Comparison of ENCODE assay signal across 22 cellular contexts in genomic region chr6:142429195-142429594, GRCh38.
A peak's percentile ranks its signal among the peaks of the same experiment; 100 is the strongest.
DNase-seq lines count a peak whose midpoint lies in the region; ATAC-seq, FAIRE-seq and TF ChIP-seq lines count a peak whose summit lies in the region.
"Had no signal": no experiment of that assay in that cellular context is flagged by ENCODE, and none has a peak within 500 bp of the region (broad histone marks: within the 10 kb centered on the region; RNA-seq: fewer than 3 reads in every experiment).

No MANE protein-coding gene starts in this region.

- ATAC-seq in SK-N-SH treated with all-trans-retinoic acid at 6 μM for 48 hours: no peak; the same call in 2 of the 3 replicates

- peaks cover 19 to 30% of the 10 kb centered on the region in 2 experiments for H3K36me3 ChIP-seq in SK-N-SH (replicated peaks in 1 of 2; ENCODE audit: control insufficient read depth in 1 of 2, insufficient read depth in 2 of 2, low read length in 1 of 2)
- H3K36me3 ChIP-seq in bronchial epithelial cell (ENCODE audit: control insufficient read depth, insufficient read depth, low read length): no peaks in the 10 kb centered on the region
- H3K36me3 ChIP-seq in osteoblast (ENCODE audit: insufficient read depth, low read length): no peaks in the 10 kb centered on the region

- no peak for TF ChIP-seq RAD21 in SK-N-SH (IDR thresholded peaks at IDR 0.05; ENCODE audit: low read length)

- H4K20me1 ChIP-seq in SK-N-SH (ENCODE audit: insufficient read depth): no peaks in the 10 kb centered on the region
- H4K20me1 ChIP-seq in osteoblast (ENCODE audit: insufficient read depth, low read length): no peaks in the 10 kb centered on the region

- POLR2A ChIA-PET in SK-N-SH (lab: Yijun Ruan, JAX): no interaction called here

- FAIRE-seq in bronchial epithelial cell (lab: Jason Lieb, UNC): no peak
- FAIRE-seq: D721Med had no signal

- peaks cover 3% of the 10 kb centered on the region for H3F3A ChIP-seq in SK-N-SH (replicated peaks; ENCODE audit: insufficient read depth)

- H3K4me2 ChIP-seq in SK-N-SH: no peak overlapping the region
- H3K4me2 ChIP-seq in osteoblast (ENCODE audit: insufficient read depth, low read length): no peak overlapping the region

- no peaks in the 10 kb centered on the region for H3K9me2 ChIP-seq in SK-N-SH

- H3K9me3 ChIP-seq in SK-N-SH (no peaks in the 10 kb centered on the region), osteoblast (ENCODE audit: low read depth, low read length) (no peaks in the 10 kb centered on the region)

- H2AFZ ChIP-seq in SK-N-SH (ENCODE audit: low read depth) (no peak overlapping the region), osteoblast (ENCODE audit: low read length) (no peak overlapping the region)

- H3K27ac ChIP-seq in SK-N-SH (ENCODE audit: low read depth in 2 of 2, low read length in 1 of 2) (peak overlapping the region in 1 of 2 experiments; percentile 58; a peak in 2 of 4 replicates), osteoblast (ENCODE audit: low read depth, low read length) (no peak overlapping the region)

- TF ChIP-seq EP300 in SK-N-SH (IDR thresholded peaks at IDR 0.05; ENCODE audit: borderline replicate concordance in 1 of 2, low read depth in 1 of 2, low read length in 1 of 2): no peak

- CTCF ChIA-PET in SK-N-SH (lab: Yijun Ruan, JAX): interaction anchor here (0.6 kb wide), 1 partner anchor 16 kb away, joined by 3 read pairs; no protein-coding TSS in a partner anchor

- H3K27me3 ChIP-seq in SK-N-SH (ENCODE audit: insufficient read depth): no peaks in the 10 kb centered on the region
- no peaks in the 10 kb centered on the region for H3K27me3 ChIP-seq in bronchial epithelial cell (ENCODE audit: control insufficient read depth, insufficient read depth, low read length)
- no peaks in the 10 kb centered on the region for H3K27me3 ChIP-seq in osteoblast (ENCODE audit: insufficient read depth, low read length)

- TF ChIP-seq CTCF in SK-N-SH (IDR thresholded peaks at IDR 0.05): no peak
- no peak for TF ChIP-seq CTCF in bronchial epithelial cell (IDR thresholded peaks at IDR 0.05; ENCODE audit: insufficient read depth, low read length, severe bottlenecking)
- no peak for TF ChIP-seq CTCF in osteoblast (IDR thresholded peaks at IDR 0.05; ENCODE audit: extremely low read depth, low read depth, low read length)

- in situ Hi-C loops in ACHN (cut with HindIII; ENCODE audit: low pct_ligation_motif_present, low pct_unique_long_range_greater_than_20kb, low sequenced_read_pairs): no loop called here

- H3K4me1 ChIP-seq in SK-N-SH (ENCODE audit: control insufficient read depth in 1 of 2, insufficient read depth in 2 of 2, low read depth in 1 of 2, low read length in 1 of 2) (no peaks in the 10 kb centered on the region), osteoblast (ENCODE audit: insufficient read depth, low read length) (no peaks in the 10 kb centered on the region)

- no peak for DNase-seq in SK-N-SH
- peak; percentile 70 for DNase-seq in LHCN-M2 (ENCODE audit: low read depth)
- peak; percentile 69 for DNase-seq in bronchial epithelial cell (ENCODE audit: low read depth)
- DNase-seq in osteoblast (ENCODE audit: insufficient read length, low spot score, missing footprints): peak; percentile 38
- no peak for DNase-seq in ACHN
- no peak for DNase-seq in effector CD8-positive, alpha-beta T cell (lab: John Stamatoyannopoulos, UW)
- no peak for DNase-seq in NCI-H226
- DNase-seq: C1 segment of cervical spinal cord; CD8-positive, alpha-beta memory T cell; H7; HFFc6; KG1; NCI-H1048; NCI-H1694 treated with DMSO at 0.1 percent for 48 hours; NCI-H2107; NCI-H345; NCI-H524 treated with DMSO at 0.1 percent for 48 hours; NK-92 treated with Interleukin-12 subunit alpha and Interleukin-12 subunit beta, amount 100 ng/mL, for 24 hours; RPMI8226; SIG-M5 had no signal

- H3K9ac ChIP-seq in SK-N-SH: no peak overlapping the region

- H3K79me2 ChIP-seq in SK-N-SH (ENCODE audit: insufficient read depth) (peaks cover 6% of the 10 kb centered on the region; the same call in 1 of the 2 replicates), osteoblast (ENCODE audit: insufficient read depth, low read length) (no peaks in the 10 kb centered on the region)

- no peak overlapping the region for H3K4me3 ChIP-seq in SK-N-SH (ENCODE audit: low read depth in 2 of 2, low read length in 1 of 2)
- H3K4me3 ChIP-seq in bronchial epithelial cell (ENCODE audit: low read depth, low read length): no peak overlapping the region
- H3K4me3 ChIP-seq in osteoblast (ENCODE audit: insufficient read depth, low read length): no peak overlapping the region

TF ChIP-seq in SK-N-SH, 30 proteins besides CTCF, POLR2A, EP300 and RAD21:
- TF ChIP-seq NFIC (IDR thresholded peaks at IDR 0.05; ENCODE audit: borderline replicate concordance) (peak; percentile 19; the same call in 1 of the 2 replicates), TCF12 (IDR thresholded peaks at IDR 0.05) (0 out of 2 replicates have a peak, but pooled peaks have one; percentile 15), SMC3 (IDR thresholded peaks at IDR 0.05; ENCODE audit: low read depth, low read length) (no peak), CHD2 (IDR thresholded peaks at IDR 0.05; ENCODE audit: low read length, partially characterized antibody) (no peak)

TF ChIP-seq in SK-N-SH treated with all-trans-retinoic acid at 6 μM for 48 hours, 23 proteins besides CTCF, POLR2A, EP300 and RAD21:
- TF ChIP-seq POU6F1 (CRISPR knock-in tag; IDR thresholded peaks at IDR 0.05; ENCODE audit: borderline replicate concordance, low read depth) (no peak), ESRRG (CRISPR knock-in tag; IDR thresholded peaks at IDR 0.05) (no peak), TCF4 (CRISPR knock-in tag; IDR thresholded peaks at IDR 0.05; ENCODE audit: borderline replicate concordance) (no peak), CSDC2 (CRISPR knock-in tag; IDR thresholded peaks at IDR 0.05) (no peak), CSRNP3 (CRISPR knock-in tag; IDR thresholded peaks at IDR 0.05) (no peak), ZNF70 (CRISPR knock-in tag; IDR thresholded peaks at IDR 0.05) (no peak), SNAI2 (CRISPR knock-in tag; IDR thresholded peaks at IDR 0.05) (no peak), GLIS3 (CRISPR knock-in tag; IDR thresholded peaks at IDR 0.05) (no peak), PATZ1 (CRISPR knock-in tag; IDR thresholded peaks at IDR 0.05; ENCODE audit: borderline replicate concordance) (no peak), PPARA (CRISPR knock-in tag; IDR thresholded peaks at IDR 0.05; ENCODE audit: borderline replicate concordance) (no peak)

Comparison
In these comparisons a context has a peak if more than half of its experiments do, and no peak if none do; other contexts are left out.
1. DNase-seq: peak in LHCN-M2 (single experiment), bronchial epithelial cell (single experiment) and osteoblast (single experiment); none in SK-N-SH (single experiment), ACHN (single experiment), effector CD8-positive, alpha-beta T cell (single experiment) and NCI-H226 (single experiment).